ENCODE assay signal across 11 cellular contexts in genomic region chr7:116341222-116341907, GRCh38.
A peak's percentile ranks its signal among the peaks of the same experiment; 100 is the strongest.
DNase-seq lines count a peak whose midpoint lies in the region; ATAC-seq, FAIRE-seq and TF ChIP-seq lines count a peak whose summit lies in the region.
"Had no signal": no experiment of that assay in that cellular context is flagged by ENCODE, and none has a peak within 500 bp of the region (broad histone marks: within the 10 kb centered on the region; RNA-seq: fewer than 3 reads in every experiment).

No MANE protein-coding gene starts in this region.

- no peak overlapping the region for H3K9ac ChIP-seq in SK-N-MC (ENCODE audit: insufficient read length)

- H3K27me3 ChIP-seq in A673 (replicated peaks; ENCODE audit: insufficient read depth, low read depth, low read length, poor library complexity) (no peaks in the 10 kb centered on the region), foreskin keratinocyte (no peaks in the 10 kb centered on the region), suprapubic skin (no peaks in the 10 kb centered on the region), small intestine (ENCODE audit: control insufficient read depth in 2 of 2, insufficient read depth in 2 of 2, low read length in 2 of 2) (no peaks in the 10 kb centered on the region), WERI-Rb-1 (ENCODE audit: insufficient read depth, low read depth, severe bottlenecking) (peaks cover 9% of the 10 kb centered on the region)

- FAIRE-seq in small intestine (lab: Jason Lieb, UNC) = no peak

- TF ChIP-seq CTCF in A673 (conservative IDR thresholded peaks at IDR 0.05; ENCODE audit: low read depth, low read length) (peak; percentile 73), foreskin keratinocyte (conservative IDR thresholded peaks at IDR 0.05) (peak; percentile 68), suprapubic skin (IDR thresholded peaks at IDR 0.05) (no peak), WERI-Rb-1 (IDR thresholded peaks at IDR 0.05; ENCODE audit: low read depth, low read length) (no peak)

- BruUV-seq in A673 (replicated peaks; lab: Mats Ljungman, UMichigan) = no TSS peak

- H3K9me3 ChIP-seq in A673 (ENCODE audit: low read depth, low read length, poor library complexity, severe bottlenecking) = peaks cover 15% of the 10 kb centered on the region
- peaks cover 6% of the 10 kb centered on the region; the same call in 1 of the 2 replicates for H3K9me3 ChIP-seq in SK-N-MC (ENCODE audit: low read depth, low read length)
- H3K9me3 ChIP-seq in suprapubic skin = no peaks in the 10 kb centered on the region
- no peaks in the 10 kb centered on the region for H3K9me3 ChIP-seq in small intestine (ENCODE audit: control insufficient read depth, low read depth)
- H3K9me3 ChIP-seq in WERI-Rb-1 (ENCODE audit: severe bottlenecking) = no peaks in the 10 kb centered on the region
- H3K9me3 ChIP-seq: mucosa of descending colon had no signal

- H3K27ac ChIP-seq in A673 (ENCODE audit: low read depth, low read length, poor library complexity, severe bottlenecking) (peak overlapping the region; percentile 86), SK-N-MC (peak overlapping the region; percentile 80), foreskin keratinocyte (no peak overlapping the region), suprapubic skin (no peak overlapping the region), small intestine (ENCODE audit: low read depth in 1 of 2, low read length in 1 of 2) (no peak overlapping the region), WERI-Rb-1 (no peak overlapping the region)

- ATAC-seq in GM21723 (IDR thresholded peaks at IDR 0.05; ENCODE audit: unreplicated experiment) (peak; percentile 56), foreskin keratinocyte (peak; percentile 45)
- ATAC-seq: mucosa of descending colon had no signal

- CTCF ChIA-PET in A673 (lab: Charles Lee) = no interaction called here

- TF ChIP-seq POLR2A in suprapubic skin (IDR thresholded peaks at IDR 0.05) = no peak

- H3K4me3 ChIP-seq in A673 (ENCODE audit: low read depth, low read length, poor library complexity, severe bottlenecking) (no peak overlapping the region), SK-N-MC (no peak overlapping the region), suprapubic skin (no peak overlapping the region), small intestine (ENCODE audit: low read depth in 1 of 2, low read length in 2 of 2) (no peak overlapping the region), WERI-Rb-1 (ENCODE audit: low read depth, low read length) (no peak overlapping the region)
- H3K4me3 ChIP-seq: mucosa of descending colon had no signal

- WGBS in suprapubic skin = 77% methylated on average over 4 of the region's 4 CpGs
- 79 to 85% (median 81%) methylated on average over 4 of the region's 4 CpGs for WGBS in small intestine, 3 donors

- peaks cover 17% of the 10 kb centered on the region for H3K36me3 ChIP-seq in A673 (ENCODE audit: insufficient read depth, low read length, poor library complexity, severe bottlenecking)
- no peaks in the 10 kb centered on the region; the same call in 1 of the 2 replicates for H3K36me3 ChIP-seq in SK-N-MC (ENCODE audit: insufficient read depth, low read length)
- H3K36me3 ChIP-seq in suprapubic skin = no peaks in the 10 kb centered on the region
- no peaks in the 10 kb centered on the region for H3K36me3 ChIP-seq in small intestine (ENCODE audit: control insufficient read depth in 2 of 2, insufficient read depth in 2 of 2, low read length in 2 of 2)
- H3K36me3 ChIP-seq in WERI-Rb-1 = no peaks in the 10 kb centered on the region

- H3K4me1 ChIP-seq in A673 (ENCODE audit: insufficient read depth, low read length, poor library complexity, severe bottlenecking) (peaks cover 49% of the 10 kb centered on the region), foreskin keratinocyte (peaks cover 19% of the 10 kb centered on the region), suprapubic skin (peaks cover 8% of the 10 kb centered on the region), small intestine (ENCODE audit: control insufficient read depth in 2 of 2, insufficient read depth in 1 of 2, low read depth in 1 of 2, low read length in 1 of 2) (no peaks in the 10 kb centered on the region)

- intact Hi-C loops in A673 (cut with micrococcal nuclease; ENCODE audit: unreplicated experiment) = loop anchor here (2.0 kb wide), 1 partner anchor 81 kb away; no protein-coding TSS in a partner anchor

- TF ChIP-seq EP300 in suprapubic skin (IDR thresholded peaks at IDR 0.05) = no peak

- DNase-seq in A673 (ENCODE audit: low spot score) = peak; percentile 78
- no peak for DNase-seq in SK-N-MC (ENCODE audit: low read depth, low spot score)
- peak in 1 of 2 donors; percentile 43 for DNase-seq in foreskin keratinocyte
- no peak for DNase-seq in DMS 273 treated with DMSO at 0.1 percent for 48 hours (lab: John Stamatoyannopoulos, UW)
- DNase-seq in suprapubic skin (ENCODE audit: low spot score in 2 of 2) = no peak
- no peak for DNase-seq in small intestine
- no peak for DNase-seq in WERI-Rb-1
- DNase-seq: CD4-positive, alpha-beta memory T cell; mucosa of descending colon; NCI-H524 treated with DMSO at 0.1 percent for 48 hours had no signal

- POLR2A ChIA-PET in A673 (lab: Charles Lee; ENCODE audit: low non-redundant PET) = no interaction called here

Comparison
In these comparisons a context has a peak if more than half of its experiments do, and no peak if none do; other contexts are left out.
1. H3K27ac ChIP-seq: peak in A673 (single experiment) and SK-N-MC (single experiment); none in foreskin keratinocyte (single experiment), suprapubic skin (single experiment), small intestine (0 of 2) and WERI-Rb-1 (single experiment).
2. CTCF ChIP-seq: peak in A673 (single experiment) and foreskin keratinocyte (single experiment); none in suprapubic skin (0 of 2) and WERI-Rb-1 (single experiment).